Comparison of ENCODE assay signal across 14 cellular contexts in genomic region chr10:73501651-73502050, GRCh38. TPM values are rescaled to one million over a fixed set of nuclear protein-coding genes. Genes with fewer than 3 reads are reported as not detected.
DNase-seq lines count a peak whose midpoint lies in the region; ATAC-seq lines count a peak whose summit lies in the region.
"Had no signal": no experiment of that assay in that cellular context is flagged by ENCODE, and none has a peak within 500 bp of the region (broad histone marks: within the 10 kb centered on the region; RNA-seq: fewer than 3 reads in every experiment).

No MANE protein-coding gene starts in this region.

- H2AFZ ChIP-seq in trophoblast cell (ENCODE audit: insufficient read depth, low read length, poor library complexity): no peak overlapping the region

- no peak overlapping the region for H3K18ac ChIP-seq in trophoblast cell (ENCODE audit: low read length)

- no peaks in the 10 kb centered on the region for H3K9me3 Mint-ChIP-seq in activated naive CD4-positive, alpha-beta T cell treated with anti-CD3 and anti-CD28 coated beads, Interleukin-2, amount 10 ng/mL, durations not matched to agents 7 days and 5 days
- no peaks in the 10 kb centered on the region for H3K9me3 Mint-ChIP-seq in activated naive CD8-positive, alpha-beta T cell treated with anti-CD3 and anti-CD28 coated beads, Interleukin-2, amount 50 U/mL, for 24 hours
- H3K9me3 Mint-ChIP-seq in stimulated activated naive B cell treated with anti-CD40 and anti-IgM and Interleukin-4, amounts not matched to agents 10 μg/mL and 1 μg/mL and 100 μg/mL, for 72 hours: no peaks in the 10 kb centered on the region

- H3K4me2 ChIP-seq in trophoblast cell (ENCODE audit: low read length): no peak overlapping the region

- H3K27me3 ChIP-seq in trophoblast cell (ENCODE audit: insufficient read depth, low read length): no peaks in the 10 kb centered on the region
- H3K27me3 ChIP-seq: brain microvascular endothelial cell, right lobe of liver, tibial nerve had no signal

- CTCF ChIA-PET in activated naive CD4-positive, alpha-beta T cell treated with anti-CD3 and anti-CD28 coated beads, Interleukin-2, amount 10 ng/mL, durations not matched to agents 7 days and 5 days (lab: Charles Lee): interaction anchor here (1.0 kb wide), 1 partner anchor 144 kb away, joined by 3 read pairs; no protein-coding TSS in a partner anchor

- no peaks in the 10 kb centered on the region for H3K9me3 ChIP-seq in trophoblast cell (ENCODE audit: insufficient read depth, low read depth, low read length)
- H3K9me3 ChIP-seq: right lobe of liver, tibial nerve had no signal

- no peak for DNase-seq in activated naive CD4-positive, alpha-beta T cell treated with anti-CD3 and anti-CD28 coated beads, Interleukin-2, amount 10 ng/mL, durations not matched to agents 7 days and 5 days
- no peak for DNase-seq in activated naive CD4-positive, alpha-beta T cell (lab: John Stamatoyannopoulos, UW)
- DNase-seq in NOMO-1 treated with DMSO at 0.1 percent for 48 hours (lab: John Stamatoyannopoulos, UW; ENCODE audit: unreplicated experiment): peak; percentile 65
- DNase-seq in activated naive CD8-positive, alpha-beta T cell treated with anti-CD3 and anti-CD28 coated beads, Interleukin-2, amount 50 U/mL, for 24 hours: no peak
- DNase-seq in stimulated activated naive B cell treated with anti-CD40 and anti-IgM and Interleukin-4, amounts not matched to agents 10 μg/mL and 1 μg/mL and 100 μg/mL, for 72 hours: no peak
- no peak for DNase-seq in trophoblast cell
- DNase-seq in caudate nucleus (lab: John Stamatoyannopoulos, UW): no peak
- DNase-seq: AML-193, brain microvascular endothelial cell, NCI-H510A treated with DMSO at 0.1 percent for 48 hours, right lobe of liver had no signal

- H3K36me3 Mint-ChIP-seq in activated naive CD4-positive, alpha-beta T cell treated with anti-CD3 and anti-CD28 coated beads, Interleukin-2, amount 10 ng/mL, durations not matched to agents 7 days and 5 days: peaks cover 33% of the 10 kb centered on the region
- H3K36me3 Mint-ChIP-seq in activated naive CD8-positive, alpha-beta T cell treated with anti-CD3 and anti-CD28 coated beads, Interleukin-2, amount 50 U/mL, for 24 hours (ENCODE audit: low read depth): peaks cover 10% of the 10 kb centered on the region
- peaks cover 12 to 23% of the 10 kb centered on the region in 2 donors for H3K36me3 Mint-ChIP-seq in stimulated activated naive B cell treated with anti-CD40 and anti-IgM and Interleukin-4, amounts not matched to agents 10 μg/mL and 1 μg/mL and 100 μg/mL, for 72 hours

- peaks cover 28% of the 10 kb centered on the region for H3K4me1 Mint-ChIP-seq in activated naive CD4-positive, alpha-beta T cell treated with anti-CD3 and anti-CD28 coated beads, Interleukin-2, amount 10 ng/mL, durations not matched to agents 7 days and 5 days
- peaks cover 24% of the 10 kb centered on the region for H3K4me1 Mint-ChIP-seq in activated naive CD8-positive, alpha-beta T cell treated with anti-CD3 and anti-CD28 coated beads, Interleukin-2, amount 50 U/mL, for 24 hours
- H3K4me1 Mint-ChIP-seq in stimulated activated naive B cell treated with anti-CD40 and anti-IgM and Interleukin-4, amounts not matched to agents 10 μg/mL and 1 μg/mL and 100 μg/mL, for 72 hours: peaks cover 27 to 36% of the 10 kb centered on the region in 2 donors

- no peak overlapping the region for H3K4me3 ChIP-seq in trophoblast cell (ENCODE audit: low read depth, low read length)
- H3K4me3 ChIP-seq: right lobe of liver, SK-N-MC, tibial nerve had no signal

- no peak overlapping the region for H2AK5ac ChIP-seq in trophoblast cell (ENCODE audit: low read length)

- no peak overlapping the region for H2BK12ac ChIP-seq in trophoblast cell (ENCODE audit: low read length)

- H3K14ac ChIP-seq in trophoblast cell (ENCODE audit: low read length): no peak overlapping the region

- H3K4ac ChIP-seq in trophoblast cell (ENCODE audit: low read depth, low read length): no peak overlapping the region

- H3K36me3 ChIP-seq in trophoblast cell (ENCODE audit: control insufficient read depth in 1 of 2, insufficient read depth in 2 of 2, low read length in 2 of 2): peaks cover 6 to 13% of the 10 kb centered on the region in 2 experiments
- H3K36me3 ChIP-seq: right lobe of liver had no signal

- no peak overlapping the region for H2BK5ac ChIP-seq in trophoblast cell (ENCODE audit: low read depth, low read length, poor library complexity)

- H3K79me1 ChIP-seq in trophoblast cell (ENCODE audit: low read length): no peaks in the 10 kb centered on the region

- no peak for ATAC-seq in activated naive CD8-positive, alpha-beta T cell treated with anti-CD3 and anti-CD28 coated beads, Interleukin-2, amount 50 U/mL, for 24 hours
- ATAC-seq in stimulated activated naive B cell treated with anti-CD40 and anti-IgM and Interleukin-4, amounts not matched to agents 10 μg/mL and 1 μg/mL and 100 μg/mL, for 72 hours (replicated peaks): peak; percentile 82 to 87
- ATAC-seq in HG02759 (IDR thresholded peaks at IDR 0.05; ENCODE audit: unreplicated experiment): no peak
- ATAC-seq: right lobe of liver had no signal

- H4K8ac ChIP-seq in trophoblast cell (ENCODE audit: low read depth, low read length): no peak overlapping the region

- H4K91ac ChIP-seq in trophoblast cell (ENCODE audit: low read depth, low read length): no peak overlapping the region

- peaks cover 0 to under 1% of the 10 kb centered on the region in 2 experiments for H3K4me1 ChIP-seq in trophoblast cell (ENCODE audit: control insufficient read depth in 1 of 2, insufficient read depth in 2 of 2, low read length in 2 of 2)

- H4K12ac ChIP-seq in trophoblast cell (ENCODE audit: low read depth, low read length): no peak overlapping the region

- no peaks in the 10 kb centered on the region for H3K79me2 ChIP-seq in trophoblast cell (ENCODE audit: control insufficient read depth, insufficient read depth, low read length, poor library complexity)

- H3K27ac ChIP-seq in trophoblast cell (ENCODE audit: low read depth, low read length): no peak overlapping the region
- no peak overlapping the region for H3K27ac ChIP-seq in caudate nucleus (ENCODE audit: low read depth, low read length)
- H3K27ac ChIP-seq: brain microvascular endothelial cell, right lobe of liver, SK-N-MC, tibial nerve had no signal

- H3K27me3 Mint-ChIP-seq in activated naive CD4-positive, alpha-beta T cell treated with anti-CD3 and anti-CD28 coated beads, Interleukin-2, amount 10 ng/mL, durations not matched to agents 7 days and 5 days: no peaks in the 10 kb centered on the region
- no peaks in the 10 kb centered on the region for H3K27me3 Mint-ChIP-seq in activated naive CD8-positive, alpha-beta T cell treated with anti-CD3 and anti-CD28 coated beads, Interleukin-2, amount 50 U/mL, for 24 hours
- no peaks in the 10 kb centered on the region for H3K27me3 Mint-ChIP-seq in stimulated activated naive B cell treated with anti-CD40 and anti-IgM and Interleukin-4, amounts not matched to agents 10 μg/mL and 1 μg/mL and 100 μg/mL, for 72 hours

- no peak overlapping the region for H3K23ac ChIP-seq in trophoblast cell (ENCODE audit: low read length)

- no peak overlapping the region for H2BK120ac ChIP-seq in trophoblast cell (ENCODE audit: insufficient read depth, low read length, poor library complexity)

- no peak overlapping the region for H3K4me3 Mint-ChIP-seq in activated naive CD4-positive, alpha-beta T cell treated with anti-CD3 and anti-CD28 coated beads, Interleukin-2, amount 10 ng/mL, durations not matched to agents 7 days and 5 days
- no peak overlapping the region for H3K4me3 Mint-ChIP-seq in activated naive CD8-positive, alpha-beta T cell treated with anti-CD3 and anti-CD28 coated beads, Interleukin-2, amount 50 U/mL, for 24 hours
- H3K4me3 Mint-ChIP-seq in stimulated activated naive B cell treated with anti-CD40 and anti-IgM and Interleukin-4, amounts not matched to agents 10 μg/mL and 1 μg/mL and 100 μg/mL, for 72 hours: peak overlapping the region; percentile 46 to 48

- H3K27ac Mint-ChIP-seq in activated naive CD4-positive, alpha-beta T cell treated with anti-CD3 and anti-CD28 coated beads, Interleukin-2, amount 10 ng/mL, durations not matched to agents 7 days and 5 days: peak overlapping the region; percentile 73
- H3K27ac Mint-ChIP-seq in activated naive CD8-positive, alpha-beta T cell treated with anti-CD3 and anti-CD28 coated beads, Interleukin-2, amount 50 U/mL, for 24 hours: peak overlapping the region; percentile 47
- peak overlapping the region; percentile 72 for H3K27ac Mint-ChIP-seq in stimulated activated naive B cell treated with anti-CD40 and anti-IgM and Interleukin-4, amounts not matched to agents 10 μg/mL and 1 μg/mL and 100 μg/mL, for 72 hours

- H3K9ac ChIP-seq in trophoblast cell (ENCODE audit: low read length): no peak overlapping the region

RNA-seq across cellular contexts. Expression of gene PPP3CB, which starts 5.8 kb away (rescaled TPM):
- 26.7 and 28.0 TPM in 2 replicates for polyA plus RNA-seq in trophoblast cell (2013)

Comparison
In these comparisons a context has a peak if more than half of its experiments do, and no peak if none do; other contexts are left out.
1. H3K4me3 Mint-ChIP-seq: peak in stimulated activated naive B cell treated with anti-CD40 and anti-IgM and Interleukin-4, amounts not matched to agents 10 μg/mL and 1 μg/mL and 100 μg/mL, for 72 hours (2 of 2); none in activated naive CD4-positive, alpha-beta T cell treated with anti-CD3 and anti-CD28 coated beads, Interleukin-2, amount 10 ng/mL, durations not matched to agents 7 days and 5 days (single experiment) and activated naive CD8-positive, alpha-beta T cell treated with anti-CD3 and anti-CD28 coated beads, Interleukin-2, amount 50 U/mL, for 24 hours (single experiment).
2. ATAC-seq: peak in stimulated activated naive B cell treated with anti-CD40 and anti-IgM and Interleukin-4, amounts not matched to agents 10 μg/mL and 1 μg/mL and 100 μg/mL, for 72 hours (2 of 2); none in activated naive CD8-positive, alpha-beta T cell treated with anti-CD3 and anti-CD28 coated beads, Interleukin-2, amount 50 U/mL, for 24 hours (single experiment) and HG02759 (single experiment).
3. Peak in every context shown above with its lines, with median percentiles within 50 percentile points of each other: H3K27ac Mint-ChIP-seq.